ENCODE assay signal across 1 cellular context in the genomic region with DNA sequence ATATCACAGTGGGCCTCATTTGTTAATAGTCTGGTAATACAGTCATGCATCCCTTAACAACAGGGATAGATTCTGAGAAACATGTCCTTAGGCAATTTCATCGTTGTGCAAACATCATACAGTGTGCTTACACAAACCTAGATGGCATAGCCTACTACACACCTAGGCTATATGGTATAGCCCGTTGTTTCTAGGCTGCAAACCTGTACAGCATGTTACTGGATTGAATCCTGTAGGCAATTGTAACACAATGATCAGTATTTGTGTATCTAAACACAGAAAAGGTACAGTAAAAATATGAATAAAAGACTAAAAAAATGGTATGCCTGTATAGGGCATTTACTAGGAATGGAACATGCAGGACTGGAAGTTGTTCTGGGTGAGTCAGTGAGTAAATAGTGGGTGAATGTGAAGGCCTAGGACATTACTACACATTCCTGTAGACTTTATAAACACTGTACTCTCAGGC.
TF ChIP-seq lines count a peak whose summit lies in the region.

No MANE protein-coding gene starts in this region.

TF ChIP-seq in HepG2, 621 proteins besides CTCF, POLR2A, EP300 and RAD21 (continued from another document and continues in another):
- TF ChIP-seq, protein P1, sequence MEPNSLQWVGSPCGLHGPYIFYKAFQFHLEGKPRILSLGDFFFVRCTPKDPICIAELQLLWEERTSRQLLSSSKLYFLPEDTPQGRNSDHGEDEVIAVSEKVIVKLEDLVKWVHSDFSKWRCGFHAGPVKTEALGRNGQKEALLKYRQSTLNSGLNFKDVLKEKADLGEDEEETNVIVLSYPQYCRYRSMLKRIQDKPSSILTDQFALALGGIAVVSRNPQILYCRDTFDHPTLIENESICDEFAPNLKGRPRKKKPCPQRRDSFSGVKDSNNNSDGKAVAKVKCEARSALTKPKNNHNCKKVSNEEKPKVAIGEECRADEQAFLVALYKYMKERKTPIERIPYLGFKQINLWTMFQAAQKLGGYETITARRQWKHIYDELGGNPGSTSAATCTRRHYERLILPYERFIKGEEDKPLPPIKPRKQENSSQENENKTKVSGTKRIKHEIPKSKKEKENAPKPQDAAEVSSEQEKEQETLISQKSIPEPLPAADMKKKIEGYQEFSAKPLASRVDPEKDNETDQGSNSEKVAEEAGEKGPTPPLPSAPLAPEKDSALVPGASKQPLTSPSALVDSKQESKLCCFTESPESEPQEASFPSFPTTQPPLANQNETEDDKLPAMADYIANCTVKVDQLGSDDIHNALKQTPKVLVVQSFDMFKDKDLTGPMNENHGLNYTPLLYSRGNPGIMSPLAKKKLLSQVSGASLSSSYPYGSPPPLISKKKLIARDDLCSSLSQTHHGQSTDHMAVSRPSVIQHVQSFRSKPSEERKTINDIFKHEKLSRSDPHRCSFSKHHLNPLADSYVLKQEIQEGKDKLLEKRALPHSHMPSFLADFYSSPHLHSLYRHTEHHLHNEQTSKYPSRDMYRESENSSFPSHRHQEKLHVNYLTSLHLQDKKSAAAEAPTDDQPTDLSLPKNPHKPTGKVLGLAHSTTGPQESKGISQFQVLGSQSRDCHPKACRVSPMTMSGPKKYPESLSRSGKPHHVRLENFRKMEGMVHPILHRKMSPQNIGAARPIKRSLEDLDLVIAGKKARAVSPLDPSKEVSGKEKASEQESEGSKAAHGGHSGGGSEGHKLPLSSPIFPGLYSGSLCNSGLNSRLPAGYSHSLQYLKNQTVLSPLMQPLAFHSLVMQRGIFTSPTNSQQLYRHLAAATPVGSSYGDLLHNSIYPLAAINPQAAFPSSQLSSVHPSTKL (CRISPR knock-in tag; IDR thresholded peaks at IDR 0.05) = peak; percentile 84
- TF ChIP-seq ZNF761 (CRISPR knock-in tag; conservative IDR thresholded peaks at IDR 0.05) (no peak), CHD2 (IDR thresholded peaks at IDR 0.05; ENCODE audit: low read depth, low read length) (no peak), ELF1 (CRISPR knock-in tag; IDR thresholded peaks at IDR 0.05) (no peak), MED1 (CRISPR knock-in tag; IDR thresholded peaks at IDR 0.05) (0 out of 2 replicates have a peak, but pooled peaks have one; percentile 15), IKZF5 (CRISPR knock-in tag; IDR thresholded peaks at IDR 0.05) (peak; percentile 32; the same call in 1 of the 2 replicates), ZGPAT (CRISPR knock-in tag; IDR thresholded peaks at IDR 0.05) (peak; percentile 48; the same call in 1 of the 2 replicates), ZNF644 (CRISPR knock-in tag; IDR thresholded peaks at IDR 0.05; ENCODE audit: low read depth) (peak; percentile 83), THAP11 (CRISPR knock-in tag; IDR thresholded peaks at IDR 0.05) (0 out of 2 replicates have a peak, but pooled peaks have one; percentile 37), ZNF598 (CRISPR knock-in tag; IDR thresholded peaks at IDR 0.05; ENCODE audit: borderline replicate concordance) (no peak), FOXK1 (CRISPR knock-in tag; IDR thresholded peaks at IDR 0.05; ENCODE audit: borderline replicate concordance, low read depth) (peak; percentile 36; the same call in 1 of the 2 replicates), ZBTB21 (CRISPR knock-in tag; IDR thresholded peaks at IDR 0.05) (no peak), FOXP4 (CRISPR knock-in tag; IDR thresholded peaks at IDR 0.05) (peak; percentile 54; the same call in 1 of the 2 replicates), KAT8 (CRISPR knock-in tag; IDR thresholded peaks at IDR 0.05) (0 out of 2 replicates have a peak, but pooled peaks have one; percentile 22), CC2D1A (CRISPR knock-in tag; IDR thresholded peaks at IDR 0.05) (no peak)
- TF ChIP-seq, protein P2, sequence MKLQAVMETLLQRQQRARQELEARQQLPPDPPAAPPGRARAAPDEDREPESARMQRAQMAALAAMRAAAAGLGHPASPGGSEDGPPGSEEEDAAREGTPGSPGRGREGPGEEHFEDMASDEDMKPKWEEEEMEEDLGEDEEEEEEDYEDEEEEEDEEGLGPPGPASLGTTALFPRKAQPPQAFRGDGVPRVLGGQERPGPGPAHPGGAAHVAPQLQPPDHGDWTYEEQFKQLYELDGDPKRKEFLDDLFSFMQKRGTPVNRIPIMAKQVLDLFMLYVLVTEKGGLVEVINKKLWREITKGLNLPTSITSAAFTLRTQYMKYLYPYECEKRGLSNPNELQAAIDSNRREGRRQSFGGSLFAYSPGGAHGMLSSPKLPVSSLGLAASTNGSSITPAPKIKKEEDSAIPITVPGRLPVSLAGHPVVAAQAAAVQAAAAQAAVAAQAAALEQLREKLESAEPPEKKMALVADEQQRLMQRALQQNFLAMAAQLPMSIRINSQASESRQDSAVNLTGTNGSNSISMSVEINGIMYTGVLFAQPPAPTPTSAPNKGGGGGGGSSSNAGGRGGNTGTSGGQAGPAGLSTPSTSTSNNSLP (IDR thresholded peaks at IDR 0.05; ENCODE audit: low read depth, low read length) = peak; percentile 16; the same call in 1 of the 2 replicates
- TF ChIP-seq, protein P3, sequence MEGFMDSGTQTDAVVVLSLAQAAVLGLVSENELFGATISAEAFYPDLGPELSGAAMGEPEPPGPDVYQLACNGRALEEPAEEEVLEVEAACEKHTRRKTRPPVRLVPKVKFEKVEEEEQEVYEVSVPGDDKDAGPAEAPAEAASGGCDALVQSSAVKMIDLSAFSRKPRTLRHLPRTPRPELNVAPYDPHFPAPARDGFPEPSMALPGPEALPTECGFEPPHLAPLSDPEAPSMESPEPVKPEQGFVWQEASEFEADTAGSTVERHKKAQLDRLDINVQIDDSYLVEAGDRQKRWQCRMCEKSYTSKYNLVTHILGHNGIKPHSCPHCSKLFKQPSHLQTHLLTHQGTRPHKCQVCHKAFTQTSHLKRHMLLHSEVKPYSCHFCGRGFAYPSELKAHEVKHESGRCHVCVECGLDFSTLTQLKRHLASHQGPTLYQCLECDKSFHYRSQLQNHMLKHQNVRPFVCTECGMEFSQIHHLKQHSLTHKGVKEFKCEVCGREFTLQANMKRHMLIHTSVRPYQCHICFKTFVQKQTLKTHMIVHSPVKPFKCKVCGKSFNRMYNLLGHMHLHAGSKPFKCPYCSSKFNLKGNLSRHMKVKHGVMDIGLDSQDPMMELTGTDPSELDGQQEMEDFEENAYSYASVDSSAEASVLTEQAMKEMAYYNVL (CRISPR knock-in tag; IDR thresholded peaks at IDR 0.05; ENCODE audit: borderline replicate concordance) = no peak
- TF ChIP-seq, protein P4, sequence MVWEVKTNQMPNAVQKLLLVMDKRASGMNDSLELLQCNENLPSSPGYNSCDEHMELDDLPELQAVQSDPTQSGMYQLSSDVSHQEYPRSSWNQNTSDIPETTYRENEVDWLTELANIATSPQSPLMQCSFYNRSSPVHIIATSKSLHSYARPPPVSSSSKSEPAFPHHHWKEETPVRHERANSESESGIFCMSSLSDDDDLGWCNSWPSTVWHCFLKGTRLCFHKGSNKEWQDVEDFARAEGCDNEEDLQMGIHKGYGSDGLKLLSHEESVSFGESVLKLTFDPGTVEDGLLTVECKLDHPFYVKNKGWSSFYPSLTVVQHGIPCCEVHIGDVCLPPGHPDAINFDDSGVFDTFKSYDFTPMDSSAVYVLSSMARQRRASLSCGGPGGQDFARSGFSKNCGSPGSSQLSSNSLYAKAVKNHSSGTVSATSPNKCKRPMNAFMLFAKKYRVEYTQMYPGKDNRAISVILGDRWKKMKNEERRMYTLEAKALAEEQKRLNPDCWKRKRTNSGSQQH (CRISPR knock-in tag; IDR thresholded peaks at IDR 0.05; ENCODE audit: low read depth) = no peak
- TF ChIP-seq, protein P5, sequence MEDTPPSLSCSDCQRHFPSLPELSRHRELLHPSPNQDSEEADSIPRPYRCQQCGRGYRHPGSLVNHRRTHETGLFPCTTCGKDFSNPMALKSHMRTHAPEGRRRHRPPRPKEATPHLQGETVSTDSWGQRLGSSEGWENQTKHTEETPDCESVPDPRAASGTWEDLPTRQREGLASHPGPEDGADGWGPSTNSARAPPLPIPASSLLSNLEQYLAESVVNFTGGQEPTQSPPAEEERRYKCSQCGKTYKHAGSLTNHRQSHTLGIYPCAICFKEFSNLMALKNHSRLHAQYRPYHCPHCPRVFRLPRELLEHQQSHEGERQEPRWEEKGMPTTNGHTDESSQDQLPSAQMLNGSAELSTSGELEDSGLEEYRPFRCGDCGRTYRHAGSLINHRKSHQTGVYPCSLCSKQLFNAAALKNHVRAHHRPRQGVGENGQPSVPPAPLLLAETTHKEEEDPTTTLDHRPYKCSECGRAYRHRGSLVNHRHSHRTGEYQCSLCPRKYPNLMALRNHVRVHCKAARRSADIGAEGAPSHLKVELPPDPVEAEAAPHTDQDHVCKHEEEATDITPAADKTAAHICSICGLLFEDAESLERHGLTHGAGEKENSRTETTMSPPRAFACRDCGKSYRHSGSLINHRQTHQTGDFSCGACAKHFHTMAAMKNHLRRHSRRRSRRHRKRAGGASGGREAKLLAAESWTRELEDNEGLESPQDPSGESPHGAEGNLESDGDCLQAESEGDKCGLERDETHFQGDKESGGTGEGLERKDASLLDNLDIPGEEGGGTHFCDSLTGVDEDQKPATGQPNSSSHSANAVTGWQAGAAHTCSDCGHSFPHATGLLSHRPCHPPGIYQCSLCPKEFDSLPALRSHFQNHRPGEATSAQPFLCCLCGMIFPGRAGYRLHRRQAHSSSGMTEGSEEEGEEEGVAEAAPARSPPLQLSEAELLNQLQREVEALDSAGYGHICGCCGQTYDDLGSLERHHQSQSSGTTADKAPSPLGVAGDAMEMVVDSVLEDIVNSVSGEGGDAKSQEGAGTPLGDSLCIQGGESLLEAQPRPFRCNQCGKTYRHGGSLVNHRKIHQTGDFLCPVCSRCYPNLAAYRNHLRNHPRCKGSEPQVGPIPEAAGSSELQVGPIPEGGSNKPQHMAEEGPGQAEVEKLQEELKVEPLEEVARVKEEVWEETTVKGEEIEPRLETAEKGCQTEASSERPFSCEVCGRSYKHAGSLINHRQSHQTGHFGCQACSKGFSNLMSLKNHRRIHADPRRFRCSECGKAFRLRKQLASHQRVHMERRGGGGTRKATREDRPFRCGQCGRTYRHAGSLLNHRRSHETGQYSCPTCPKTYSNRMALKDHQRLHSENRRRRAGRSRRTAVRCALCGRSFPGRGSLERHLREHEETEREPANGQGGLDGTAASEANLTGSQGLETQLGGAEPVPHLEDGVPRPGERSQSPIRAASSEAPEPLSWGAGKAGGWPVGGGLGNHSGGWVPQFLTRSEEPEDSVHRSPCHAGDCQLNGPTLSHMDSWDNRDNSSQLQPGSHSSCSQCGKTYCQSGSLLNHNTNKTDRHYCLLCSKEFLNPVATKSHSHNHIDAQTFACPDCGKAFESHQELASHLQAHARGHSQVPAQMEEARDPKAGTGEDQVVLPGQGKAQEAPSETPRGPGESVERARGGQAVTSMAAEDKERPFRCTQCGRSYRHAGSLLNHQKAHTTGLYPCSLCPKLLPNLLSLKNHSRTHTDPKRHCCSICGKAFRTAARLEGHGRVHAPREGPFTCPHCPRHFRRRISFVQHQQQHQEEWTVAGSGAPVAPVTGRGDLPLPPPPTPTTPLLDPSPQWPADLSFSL (CRISPR knock-in tag; IDR thresholded peaks at IDR 0.05) = peak; percentile 60; the same call in 1 of the 2 replicates
- TF ChIP-seq, protein P6, sequence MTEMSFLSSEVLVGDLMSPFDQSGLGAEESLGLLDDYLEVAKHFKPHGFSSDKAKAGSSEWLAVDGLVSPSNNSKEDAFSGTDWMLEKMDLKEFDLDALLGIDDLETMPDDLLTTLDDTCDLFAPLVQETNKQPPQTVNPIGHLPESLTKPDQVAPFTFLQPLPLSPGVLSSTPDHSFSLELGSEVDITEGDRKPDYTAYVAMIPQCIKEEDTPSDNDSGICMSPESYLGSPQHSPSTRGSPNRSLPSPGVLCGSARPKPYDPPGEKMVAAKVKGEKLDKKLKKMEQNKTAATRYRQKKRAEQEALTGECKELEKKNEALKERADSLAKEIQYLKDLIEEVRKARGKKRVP (CRISPR knock-in tag; IDR thresholded peaks at IDR 0.05) = 0 out of 4 replicates have a peak, but pooled peaks of 1 of the 2 experiments have one; percentile 14
